ENCODE assay signal across 15 cellular contexts in the genomic region with DNA sequence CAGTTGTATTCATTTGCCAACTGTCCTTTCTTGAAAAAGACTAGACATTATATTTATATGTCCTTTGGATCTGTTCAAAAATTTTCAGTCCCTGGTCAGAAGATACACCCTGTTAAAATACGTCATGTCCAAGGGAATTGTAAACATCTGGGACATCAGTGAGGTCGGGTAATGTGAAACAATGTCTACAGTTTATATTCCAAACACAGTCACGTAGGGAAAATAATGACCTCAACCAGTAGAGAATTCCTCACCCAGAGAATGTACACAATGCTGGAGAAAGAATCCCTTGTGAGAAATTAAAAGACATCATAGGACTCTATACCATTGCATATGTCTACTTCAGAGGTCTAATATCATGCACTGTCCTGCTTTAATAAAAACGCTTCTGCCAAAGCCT.
DNase-seq lines count a peak whose midpoint lies in the region; TF ChIP-seq lines count a peak whose summit lies in the region.
"Had no signal": no experiment of that assay in that cellular context is flagged by ENCODE, and none has a peak within 500 bp of the region (broad histone marks: within the 10 kb centered on the region; RNA-seq: fewer than 3 reads in every experiment).

No MANE protein-coding gene starts in this region.

- peak; percentile 59 for DNase-seq in DMS53 (lab: John Stamatoyannopoulos, UW)
- no peak for DNase-seq in DMS53 treated with DMSO at 0.1 percent for 48 hours (lab: John Stamatoyannopoulos, UW; ENCODE audit: unreplicated experiment)
- peak; percentile 64 for DNase-seq in brain microvascular endothelial cell
- peak; percentile 40 for DNase-seq in iris pigment epithelial cell (ENCODE audit: low read depth)
- no peak for DNase-seq in DMS79 treated with DMSO at 0.1 percent for 48 hours (lab: John Stamatoyannopoulos, UW)
- no peak for DNase-seq in T-helper 2 cell treated with Interferon-gamma antibody and Interleukin-4, amounts not matched to agents 5 μg/mL and 100 μg/mL, for 36 hours (ENCODE audit: low spot score)
- DNase-seq in medulla oblongata (ENCODE audit: extremely low spot score): no peak
- DNase-seq: Calu3; CD4-positive, alpha-beta T cell; DMS 273 treated with DMSO at 0.1 percent for 48 hours; DND-41; GF-D8 had no signal

- H3K27me3 Mint-ChIP-seq in T-helper 2 cell treated with Interferon-gamma antibody and Interleukin-4, amounts not matched to agents 5 μg/mL and 100 μg/mL, for 36 hours (ENCODE audit: low read depth): no peaks in the 10 kb centered on the region
- H3K27me3 Mint-ChIP-seq: CD4-positive, alpha-beta T cell had no signal

- H3K36me3 ChIP-seq in brain microvascular endothelial cell (replicated peaks): no peaks in the 10 kb centered on the region
- H3K36me3 ChIP-seq: BLaER1 treated with 17β-estradiol and CSF1 and Interleukin-3, amounts not matched to agents 10 nM and 100 nM had no signal

- no peaks in the 10 kb centered on the region for H3K9me3 Mint-ChIP-seq in T-helper 2 cell treated with Interferon-gamma antibody and Interleukin-4, amounts not matched to agents 5 μg/mL and 100 μg/mL, for 36 hours
- H3K9me3 Mint-ChIP-seq: CD4-positive, alpha-beta T cell had no signal

- H3K36me3 Mint-ChIP-seq in T-helper 2 cell treated with Interferon-gamma antibody and Interleukin-4, amounts not matched to agents 5 μg/mL and 100 μg/mL, for 36 hours (ENCODE audit: low read depth): no peaks in the 10 kb centered on the region

- no peaks in the 10 kb centered on the region for H3K27me3 ChIP-seq in brain microvascular endothelial cell (replicated peaks)
- H3K27me3 ChIP-seq: BLaER1 treated with 17β-estradiol and CSF1 and Interleukin-3, amounts not matched to agents 10 nM and 100 nM had no signal

- H3K4me3 Mint-ChIP-seq in T-helper 2 cell treated with Interferon-gamma antibody and Interleukin-4, amounts not matched to agents 5 μg/mL and 100 μg/mL, for 36 hours: no peak overlapping the region
- H3K4me3 Mint-ChIP-seq: CD4-positive, alpha-beta T cell had no signal

- no peak for TF ChIP-seq CTCF in brain microvascular endothelial cell (IDR thresholded peaks at IDR 0.05; ENCODE audit: low read depth, low read length, missing control alignments)

- H3K4me1 Mint-ChIP-seq in T-helper 2 cell treated with Interferon-gamma antibody and Interleukin-4, amounts not matched to agents 5 μg/mL and 100 μg/mL, for 36 hours (ENCODE audit: low read depth): no peaks in the 10 kb centered on the region

- H3K27ac ChIP-seq in brain microvascular endothelial cell: no peak overlapping the region
- H3K27ac ChIP-seq: 22Rv1; BLaER1 treated with 17β-estradiol and CSF1 and Interleukin-3, amounts not matched to agents 10 nM and 100 nM; KMS-11 had no signal

- H3K27ac Mint-ChIP-seq in T-helper 2 cell treated with Interferon-gamma antibody and Interleukin-4, amounts not matched to agents 5 μg/mL and 100 μg/mL, for 36 hours: no peak overlapping the region
- H3K27ac Mint-ChIP-seq: CD4-positive, alpha-beta T cell had no signal

- H3K4me3 ChIP-seq in brain microvascular endothelial cell (ENCODE audit: low read depth, low read length): no peak overlapping the region
- H3K4me3 ChIP-seq: BLaER1 treated with 17β-estradiol and CSF1 and Interleukin-3, amounts not matched to agents 10 nM and 100 nM had no signal

- in situ Hi-C loops in brain microvascular endothelial cell (cut with HindIII; ENCODE audit: low pct_ligation_motif_present, low sequenced_read_pairs): no loop called here

Comparison
In these comparisons a context has a peak if more than half of its experiments do, and no peak if none do; other contexts are left out.
1. DNase-seq: peak in DMS53 (single experiment), brain microvascular endothelial cell (single experiment) and iris pigment epithelial cell (single experiment); none in DMS53 treated with DMSO at 0.1 percent for 48 hours (single experiment), DMS79 treated with DMSO at 0.1 percent for 48 hours (single experiment), T-helper 2 cell treated with Interferon-gamma antibody and Interleukin-4, amounts not matched to agents 5 μg/mL and 100 μg/mL, for 36 hours (single experiment) and medulla oblongata (single experiment).